Comparison of ENCODE assay signal across 8 cellular contexts in genomic region chr19:44582581-44583265, GRCh38. TPM values are rescaled to one million over a fixed set of nuclear protein-coding genes. Genes with fewer than 3 reads are reported as not detected.
DNase-seq lines count a peak whose midpoint lies in the region; ATAC-seq and TF ChIP-seq lines count a peak whose summit lies in the region.

No MANE protein-coding gene starts in this region.

- no peak overlapping the region for H3K4me2 ChIP-seq in Loucy (ENCODE audit: low read depth, low read length, poor library complexity, severe bottlenecking)

- H3K4me1 ChIP-seq in Loucy (ENCODE audit: insufficient read depth, low read length, poor library complexity, severe bottlenecking) (no peaks in the 10 kb centered on the region), psoas muscle (peaks cover 4% of the 10 kb centered on the region)

- no peaks in the 10 kb centered on the region for H4K20me1 ChIP-seq in Loucy (ENCODE audit: insufficient read depth, low read length, poor library complexity, severe bottlenecking)

- WGBS in psoas muscle, 3 donors = 22 to 32% (median 22%) methylated on average over 10 of the region's 10 CpGs

- CTCF ChIA-PET in GM10248 (lab: Yijun Ruan, JAX) = interaction anchor here (1.8 kb wide), 1 partner anchor 12 kb away, joined by 6 read pairs; no protein-coding TSS in a partner anchor

- no peak overlapping the region for H3K4me3 ChIP-seq in Loucy (ENCODE audit: low read length, poor library complexity, severe bottlenecking)
- H3K4me3 ChIP-seq in psoas muscle = no peak overlapping the region

- no peaks in the 10 kb centered on the region for H3F3A ChIP-seq in Loucy (ENCODE audit: low read depth)

- no peaks in the 10 kb centered on the region for H3K9me2 ChIP-seq in Loucy (replicated peaks; ENCODE audit: low read depth, low read length)

- H3K36me3 ChIP-seq in Loucy (ENCODE audit: insufficient read depth, low read length) (no peaks in the 10 kb centered on the region), psoas muscle (ENCODE audit: insufficient read depth in 1 of 2, low read depth in 1 of 2) (no peaks in the 10 kb centered on the region)

- H3K27ac ChIP-seq in psoas muscle = no peak overlapping the region

- POLR2A ChIA-PET in GM10248 (lab: Yijun Ruan, JAX) = no interaction called here

- peak; percentile 42 for DNase-seq in DMS53 (lab: John Stamatoyannopoulos, UW)
- DNase-seq in DMS53 treated with DMSO at 0.1 percent for 48 hours (lab: John Stamatoyannopoulos, UW; ENCODE audit: unreplicated experiment) = no peak
- peak; percentile 74 for DNase-seq in dermis blood vessel endothelial cell
- peak in 1 of 2 donors; percentile 17 for DNase-seq in psoas muscle
- no peak for DNase-seq in NCI-H146 (lab: John Stamatoyannopoulos, UW)
- no peak for DNase-seq in activated effector memory CD4-positive, alpha-beta T cell treated with Interleukin-2 at 50 U/mL for 16 hours
- DNase-seq in GM10248 (ENCODE audit: extremely low spot score) = no peak

- H3K9me3 ChIP-seq in Loucy (ENCODE audit: insufficient read depth, low read depth, low read length) (peaks cover 3% of the 10 kb centered on the region; the same call in 1 of the 2 replicates), psoas muscle (no peaks in the 10 kb centered on the region)

- H3K9ac ChIP-seq in Loucy (ENCODE audit: low read depth, low read length, poor library complexity, severe bottlenecking) = no peak overlapping the region

- H2AFZ ChIP-seq in Loucy (ENCODE audit: low read length) = no peak overlapping the region

- TF ChIP-seq CTCF in Loucy (conservative IDR thresholded peaks at IDR 0.05; ENCODE audit: low read length) = peak; percentile 37
- peak; percentile 48 for TF ChIP-seq CTCF in psoas muscle (IDR thresholded peaks at IDR 0.05)
- TF ChIP-seq CTCF in GM10248 (IDR thresholded peaks at IDR 0.05; ENCODE audit: control extremely low read depth, extremely low read depth, low read depth, missing control alignments) = no peak

- ATAC-seq in psoas muscle = peak in 1 of 4 donors; percentile 42

- intact Hi-C loops in psoas muscle (cut with DNase I) = no loop called here

- H3K79me2 ChIP-seq in Loucy (ENCODE audit: insufficient read depth, low read length) = no peaks in the 10 kb centered on the region

- H3K27me3 ChIP-seq in Loucy (ENCODE audit: insufficient read depth, low read length, poor library complexity, severe bottlenecking) (no peaks in the 10 kb centered on the region), psoas muscle (ENCODE audit: insufficient read depth in 3 of 3, low read length in 2 of 3) (no peaks in the 10 kb centered on the region)

RNA-seq across cellular contexts. Expression of gene IGSF23, which starts 30.6 kb away (rescaled TPM):
- total RNA-seq in dermis blood vessel endothelial cell = not detected in 2 replicates
- total RNA-seq in psoas muscle = under 1 TPM in 1 of 4 donors, not detected in 3; 0.30 TPM
- polyA plus RNA-seq in psoas muscle = under 1 TPM in 1 of 3 donors, not detected in 2; 0.23 TPM

RNA-seq across cellular contexts. Expression of gene CEACAM20, which starts 53.2 kb away (rescaled TPM):
- total RNA-seq in dermis blood vessel endothelial cell (0.05 TPM in 1 of 2 replicates, not detected in the other), psoas muscle (not detected)
- under 1 TPM in 1 of 3 donors, not detected in 2; 0.03 TPM for polyA plus RNA-seq in psoas muscle

Comparison
In these comparisons a context has a peak if more than half of its experiments do, and no peak if none do; other contexts are left out.
1. DNase-seq: peak in DMS53 (single experiment) and dermis blood vessel endothelial cell (single experiment); none in DMS53 treated with DMSO at 0.1 percent for 48 hours (single experiment), NCI-H146 (single experiment), activated effector memory CD4-positive, alpha-beta T cell treated with Interleukin-2 at 50 U/mL for 16 hours (single experiment) and GM10248 (single experiment).